18 cellular contexts compared by ENCODE assay signal in genomic region chr4:66097271-66097670, GRCh38.
"Had no signal": no experiment of that assay in that cellular context is flagged by ENCODE, and none has a peak within 500 bp of the region (broad histone marks: within the 10 kb centered on the region; RNA-seq: fewer than 3 reads in every experiment).

No MANE protein-coding gene starts in this region.

- H3K36me3 ChIP-seq: cardiac muscle cell, esophagus squamous epithelium, heart right ventricle, left ventricle myocardium inferior had no signal

- DNase-seq: activated CD4-positive, alpha-beta T cell treated with anti-CD3 and anti-CD28 coated beads, Interleukin-2, amount 10 ng/mL, durations not matched to agents 24 days and 14 days; activated CD4-positive, CD25-positive, alpha-beta regulatory T cell; activated CD8-positive, alpha-beta T cell treated with anti-CD3 and anti-CD28 coated beads for 36 hours; activated naive CD4-positive, alpha-beta T cell; activated naive CD8-positive, alpha-beta T cell treated with anti-CD3 and anti-CD28 coated beads for 36 hours; activated T-cell treated with anti-CD3 and anti-CD28 coated beads, Interleukin-2, amount 50 U/mL, for 1 hour; amniotic stem cell; effector CD8-positive, alpha-beta T cell; esophagus squamous epithelium; heart right ventricle; immature natural killer cell; kidney glomerular epithelial cell; left ventricle myocardium inferior; mammary epithelial cell; retina; stimulated activated naive B cell treated with anti-CD40 and anti-IgM and Interleukin-4, amounts not matched to agents 10 μg/mL and 1 μg/mL and 100 μg/mL, for 72 hours had no signal

- H3K4me3 ChIP-seq: cardiac muscle cell, esophagus squamous epithelium, heart right ventricle, left ventricle myocardium inferior had no signal

- H3K27ac ChIP-seq: cardiac muscle cell, esophagus squamous epithelium, heart right ventricle, left ventricle myocardium inferior had no signal

- H3K4me1 ChIP-seq: esophagus squamous epithelium, heart right ventricle, left ventricle myocardium inferior had no signal

- H3K27me3 ChIP-seq: cardiac muscle cell, esophagus squamous epithelium, heart right ventricle had no signal

- ATAC-seq: activated CD8-positive, alpha-beta T cell treated with anti-CD3 and anti-CD28 coated beads for 36 hours; activated T-helper 17 cell treated with anti-CD3 and anti-CD28 coated beads, Interleukin-2, amount 50 U/mL, for 72 hours; heart right ventricle; stimulated activated naive B cell treated with anti-CD40 and anti-IgM and Interleukin-4, amounts not matched to agents 10 μg/mL and 1 μg/mL and 100 μg/mL, for 72 hours had no signal

- H3K9me3 ChIP-seq: esophagus squamous epithelium had no signal
